Comparison of ENCODE assay signal across 28 cellular contexts in the genomic region with DNA sequence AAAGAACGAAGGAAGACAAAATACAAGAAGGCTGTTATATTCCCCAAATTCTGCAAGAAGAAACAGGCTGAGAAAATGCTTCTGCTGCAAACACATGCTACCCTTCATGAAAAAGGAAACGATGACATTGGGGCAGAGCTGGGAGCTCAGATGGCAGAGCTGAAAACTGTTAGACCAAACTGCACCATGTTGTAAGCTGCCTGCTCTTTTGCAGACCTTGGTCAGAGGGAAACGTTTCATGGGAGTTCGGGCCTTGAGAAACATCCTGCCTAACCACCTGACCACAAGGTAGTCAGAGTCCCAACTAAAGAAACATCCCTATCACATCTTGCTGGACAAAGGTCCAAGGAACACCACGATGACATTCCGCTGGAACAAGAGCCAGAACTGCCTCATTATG.
A peak's percentile ranks its signal among the peaks of the same experiment; 100 is the strongest.
DNase-seq lines count a peak whose midpoint lies in the region; FAIRE-seq and TF ChIP-seq lines count a peak whose summit lies in the region.
"Had no signal": no experiment of that assay in that cellular context is flagged by ENCODE, and none has a peak within 500 bp of the region (broad histone marks: within the 10 kb centered on the region; RNA-seq: fewer than 3 reads in every experiment).

No MANE protein-coding gene starts in this region.

- H3K79me2 ChIP-seq in endothelial cell of umbilical vein (ENCODE audit: control insufficient read depth, insufficient read depth, low read length), result no peaks in the 10 kb centered on the region
- no peaks in the 10 kb centered on the region for H3K79me2 ChIP-seq in MM.1S (ENCODE audit: low read length)

- no TSS peak for BruUV-seq in endothelial cell of umbilical vein (replicated peaks; lab: Mats Ljungman, UMichigan)

- H3K9me1 ChIP-seq in endothelial cell of umbilical vein (replicated peaks; ENCODE audit: control insufficient read depth, extremely low read depth, insufficient read depth, low read length), result no peaks in the 10 kb centered on the region

- intact Hi-C loops in endothelial cell of umbilical vein (cut with micrococcal nuclease), result no loop called here

- H3K36me3 ChIP-seq in endothelial cell of umbilical vein (ENCODE audit: control insufficient read depth in 2 of 2, extremely low read depth in 1 of 2, insufficient read depth in 2 of 2, low read length in 2 of 2), result no peaks in the 10 kb centered on the region
- H3K36me3 ChIP-seq in MM.1S (replicated peaks; ENCODE audit: insufficient read depth, low read length), result no peaks in the 10 kb centered on the region
- H3K36me3 ChIP-seq: BE2C, HAP-1, SJSA1 had no signal

- H3K9me2 ChIP-seq in MM.1S (replicated peaks; ENCODE audit: insufficient read depth, low read length), result no peaks in the 10 kb centered on the region

- peak; percentile 40 for FAIRE-seq in GM12892 (lab: Jason Lieb, UNC)
- peak; percentile 15 for FAIRE-seq in endothelial cell of umbilical vein (lab: Jason Lieb, UNC)
- FAIRE-seq: GM18507, HTR-8/SVneo, RCC 7860 had no signal

- TF ChIP-seq POLR2A in GM12892 (IDR thresholded peaks at IDR 0.05; ENCODE audit: low read depth, low read length) (no peak), endothelial cell of umbilical vein (IDR thresholded peaks at IDR 0.05; ENCODE audit: low read depth, low read length) (no peak)

- dilution Hi-C loops in endothelial cell of umbilical vein (cut with MboI; ENCODE audit: extremely low pct_ligation_motif_present, low sequenced_read_pairs), result no loop called here

- CTCF ChIA-PET in endothelial cell of umbilical vein (lab: Charles Lee), result no interaction called here

- H3K4me1 ChIP-seq in endothelial cell of umbilical vein (ENCODE audit: control insufficient read depth, extremely low read depth, insufficient read depth, low read length) (no peaks in the 10 kb centered on the region), MM.1S (ENCODE audit: low read length) (no peaks in the 10 kb centered on the region)
- H3K4me1 ChIP-seq: BE2C, HAP-1, SJSA1 had no signal

- H3K4me2 ChIP-seq in endothelial cell of umbilical vein (ENCODE audit: insufficient read depth, low read length), result no peak overlapping the region
- no peak overlapping the region for H3K4me2 ChIP-seq in MM.1S (ENCODE audit: low read depth, low read length)

- TF ChIP-seq CTCF in endothelial cell of umbilical vein (IDR thresholded peaks at IDR 0.05; ENCODE audit: extremely low read depth in 1 of 2, insufficient read depth in 1 of 2, low read depth in 1 of 2, low read length in 2 of 2) (no peak), MM.1S (IDR thresholded peaks at IDR 0.05; ENCODE audit: low read length) (no peak)

- no peaks in the 10 kb centered on the region for H3F3A ChIP-seq in MM.1S (ENCODE audit: insufficient read depth, low read length)

- H4K20me1 ChIP-seq in endothelial cell of umbilical vein (replicated peaks; ENCODE audit: control insufficient read depth, extremely low read depth, insufficient read depth, low read length), result no peaks in the 10 kb centered on the region
- no peaks in the 10 kb centered on the region for H4K20me1 ChIP-seq in MM.1S (ENCODE audit: insufficient read depth, low read length)

- no peak for DNase-seq in GM12892 (ENCODE audit: insufficient read length)
- peak; percentile 31 to 47 for DNase-seq in Kasumi-1 (lab: John Stamatoyannopoulos, UW)
- DNase-seq in SKM-1 (lab: John Stamatoyannopoulos, UW; ENCODE audit: unreplicated experiment), result peak; percentile 29
- no peak for DNase-seq in endothelial cell of umbilical vein (ENCODE audit: low read depth, low spot score)
- DNase-seq in RPMI8226, result no peak
- DNase-seq in MM.1S, result no peak
- DNase-seq in germinal center (ENCODE audit: low spot score), result no peak
- DNase-seq: BE2C; CD8-positive, alpha-beta memory T cell; DMS 273 treated with DMSO at 0.1 percent for 48 hours; DMS79; EL; GDM1; GM23248; HFFc6; KG1; NCI-H1417; NCI-H1694; NCI-H2029 treated with DMSO at 0.1 percent for 48 hours; NCI-H69; OCI-M1; SW 1271; T-helper 9 cell had no signal

- H3K27me3 ChIP-seq in endothelial cell of umbilical vein (ENCODE audit: control insufficient read depth in 2 of 2, insufficient read depth in 2 of 2, low read length in 2 of 2) (no peaks in the 10 kb centered on the region), MM.1S (replicated peaks; ENCODE audit: insufficient read depth, low read length) (no peaks in the 10 kb centered on the region)
- H3K27me3 ChIP-seq: BE2C, SJSA1 had no signal

- no peak overlapping the region for H3K27ac ChIP-seq in endothelial cell of umbilical vein (ENCODE audit: insufficient read depth, low read depth, low read length)
- no peak overlapping the region for H3K27ac ChIP-seq in MM.1S (ENCODE audit: low read length)
- H3K27ac ChIP-seq: GM23248, SJSA1 had no signal

- no peak overlapping the region for H3K9ac ChIP-seq in endothelial cell of umbilical vein (replicated peaks; ENCODE audit: extremely low read depth, insufficient read depth, low read length)
- no peak overlapping the region for H3K9ac ChIP-seq in MM.1S (ENCODE audit: low read length)
- H3K9ac ChIP-seq: GM23248 had no signal

- H3K4me3 ChIP-seq in endothelial cell of umbilical vein (replicated peaks in 1 of 3; ENCODE audit: insufficient read depth in 1 of 3, low read depth in 1 of 3, low read length in 3 of 3) (no peak overlapping the region), MM.1S (ENCODE audit: low read length) (no peak overlapping the region)
- H3K4me3 ChIP-seq: GM23248, HAP-1, SJSA1 had no signal

- POLR2A ChIA-PET in endothelial cell of umbilical vein (lab: Charles Lee), result no interaction called here

- H3K9me3 ChIP-seq in endothelial cell of umbilical vein (replicated peaks; ENCODE audit: control insufficient read depth, insufficient read depth, low read length), result no peaks in the 10 kb centered on the region
- H3K9me3 ChIP-seq in MM.1S (replicated peaks; ENCODE audit: insufficient read depth, low read length), result no peaks in the 10 kb centered on the region
- H3K9me3 ChIP-seq: BE2C, HAP-1, SJSA1 had no signal

- no peak overlapping the region for H2AFZ ChIP-seq in endothelial cell of umbilical vein (ENCODE audit: low read depth, low read length)
- H2AFZ ChIP-seq in MM.1S (ENCODE audit: low read length), result no peak overlapping the region
- H2AFZ ChIP-seq: GM23248 had no signal

TF ChIP-seq in endothelial cell of umbilical vein, 7 proteins besides CTCF, POLR2A, EP300 and RAD21:
- TF ChIP-seq EZH2 (IDR thresholded peaks at IDR 0.05; ENCODE audit: borderline replicate concordance, low read depth, low read length, severe bottlenecking) (no peak), GATA2 (IDR thresholded peaks at IDR 0.05; ENCODE audit: insufficient read depth, insufficient read length, low read depth, low read length) (no peak), MAX (IDR thresholded peaks at IDR 0.05; ENCODE audit: insufficient read depth, insufficient read length) (no peak), MYC (IDR thresholded peaks at IDR 0.05; ENCODE audit: low read depth, low read length) (no peak), JUN (IDR thresholded peaks at IDR 0.05; ENCODE audit: borderline replicate concordance, insufficient read depth, insufficient read length, low read depth) (no peak)

Comparison
In these comparisons a context has a peak if more than half of its experiments do, and no peak if none do; other contexts are left out.
1. DNase-seq: peak in Kasumi-1 (2 of 2) and SKM-1 (single experiment); none in GM12892 (single experiment), endothelial cell of umbilical vein (single experiment), RPMI8226 (single experiment), MM.1S (single experiment) and germinal center (single experiment).